24 cellular contexts compared by ENCODE assay signal in genomic region chr6:142835787-142836186, GRCh38.
"Had no signal": no experiment of that assay in that cellular context is flagged by ENCODE, and none has a peak within 500 bp of the region (broad histone marks: within the 10 kb centered on the region; RNA-seq: fewer than 3 reads in every experiment).

No MANE protein-coding gene starts in this region.

- H3K27ac ChIP-seq: brain microvascular endothelial cell, KMS-11, SK-N-MC had no signal

- H3K9me3 ChIP-seq: MG63 had no signal

- ATAC-seq: activated CD4-positive, CD25-positive, alpha-beta regulatory T cell treated with anti-CD3 and anti-CD28 coated beads, Interleukin-2, amount 50 U/mL, for 24 hours; Panc1 had no signal

- H3K27me3 ChIP-seq: brain microvascular endothelial cell, MG63 had no signal

- H3K36me3 ChIP-seq: brain microvascular endothelial cell had no signal

- H3K4me2 ChIP-seq: KMS-11 had no signal

- H3K4me3 ChIP-seq: MG63, SK-N-MC had no signal

- H3K9ac ChIP-seq: KMS-11 had no signal

- DNase-seq: activated CD4-positive, alpha-beta T cell treated with anti-CD3 and anti-CD28 coated beads for 4 hours; activated gamma-delta T cell treated with Interleukin-2 at 50 U/mL for 16 hours; activated naive CD4-positive, alpha-beta T cell treated with anti-CD3 and anti-CD28 coated beads, Interleukin-2, amount 50 U/mL, for 16 hours; activated T-cell treated with anti-CD3 and anti-CD28 coated beads for 4 hours; brain microvascular endothelial cell; cerebellar nuclear complex; MG63; MV-4-11; NCI-H1092 treated with DMSO at 0.1 percent for 48 hours; NCI-H1417 treated with DMSO at 0.1 percent for 48 hours; NCI-H1694; NCI-H2029; NCI-H2107; NCI-H2171 treated with DMSO at 0.1 percent for 48 hours; NCI-H226; NCI-H526 treated with DMSO at 0.1 percent for 48 hours; NCI-H82; NK-92 treated with Interleukin-12 subunit alpha and Interleukin-12 subunit beta, amount 100 ng/mL, for 24 hours; OCI-M1; RPMI8226 had no signal
